In the genomic region with DNA sequence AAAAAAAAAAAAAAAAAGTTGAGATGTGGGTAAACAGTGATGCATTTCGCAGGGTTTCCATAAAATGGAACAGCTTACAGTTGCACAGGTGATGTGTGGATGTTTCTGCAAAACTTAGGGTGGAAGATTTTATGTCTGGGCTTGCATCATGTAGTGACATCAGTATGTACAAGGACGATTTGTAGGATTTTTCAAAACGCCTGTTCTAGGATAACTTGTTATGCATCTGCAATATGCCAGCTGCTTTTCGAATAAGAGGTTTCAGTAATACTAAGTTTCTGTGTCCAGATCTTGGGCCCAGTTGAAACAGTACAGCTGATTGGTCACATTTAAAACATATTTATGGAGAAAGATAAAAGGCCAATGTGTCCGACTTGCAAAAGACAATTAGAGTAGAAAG, we compare ENCODE assay signal across 8 cellular contexts. TPM values are rescaled to one million over a fixed set of nuclear protein-coding genes. Genes with fewer than 3 reads are reported as not detected.
A peak's percentile ranks its signal among the peaks of the same experiment; 100 is the strongest.
DNase-seq lines count a peak whose midpoint lies in the region; ATAC-seq and TF ChIP-seq lines count a peak whose summit lies in the region.

No MANE protein-coding gene starts in this region.

- POLR2A ChIA-PET in CD4-positive, alpha-beta T cell (lab: Charles Lee) = interaction anchor here (0.6 to 2.3 kb wide), 7 partner anchors 8 to 416 kb away, joined by 3 to 23 read pairs (median 6); no protein-coding TSS in a partner anchor
- POLR2A ChIA-PET in GM10248 (lab: Yijun Ruan, JAX) = interaction anchor here (0.6 kb wide), 1 partner anchor 416 kb away, joined by 3 read pairs; no protein-coding TSS in a partner anchor

- H3K9me3 ChIP-seq in CD4-positive, alpha-beta T cell (ENCODE audit: control insufficient read depth, low read length) = no peaks in the 10 kb centered on the region
- no peaks in the 10 kb centered on the region for H3K9me3 ChIP-seq in thoracic aorta

- no peaks in the 10 kb centered on the region for H3K36me3 ChIP-seq in thoracic aorta

- no peak for TF ChIP-seq CTCF in CD4-positive, alpha-beta T cell (IDR thresholded peaks at IDR 0.05)
- TF ChIP-seq CTCF in HL-60 (IDR thresholded peaks at IDR 0.05; ENCODE audit: insufficient read depth, low read length) (no peak), thoracic aorta (IDR thresholded peaks at IDR 0.05) (no peak), GM10248 (IDR thresholded peaks at IDR 0.05; ENCODE audit: control extremely low read depth, extremely low read depth, low read depth, missing control alignments) (no peak)

- H3K4me1 Mint-ChIP-seq in CD4-positive, alpha-beta T cell (ENCODE audit: low read depth) = peaks cover 67% of the 10 kb centered on the region
- H3K4me1 Mint-ChIP-seq in activated naive CD8-positive, alpha-beta T cell (ENCODE audit: low read depth) = peaks cover 72% of the 10 kb centered on the region

- H3K4me3 ChIP-seq in HL-60 (replicated peaks; ENCODE audit: insufficient read depth, low read length) (peak overlapping the region; percentile 68), thoracic aorta (peak overlapping the region; percentile 86)

- intact Hi-C loops in CD4-positive, alpha-beta T cell (cut with DNase I, micrococcal nuclease) = loop anchor here in 1 of 2 experiments (2.0 kb wide), 1 partner anchor 492 kb away; the partner anchor contains the start of gene RALB

- no peak for ATAC-seq in CD4-positive, alpha-beta T cell (ENCODE audit: poor library complexity)
- no peak for ATAC-seq in thoracic aorta (ENCODE audit: insufficient number of reproducible peaks, low FRiP score, low read depth)
- ATAC-seq in GM19463 (IDR thresholded peaks at IDR 0.05; ENCODE audit: unreplicated experiment) = no peak

- no peak for DNase-seq in CD4-positive, alpha-beta T cell
- DNase-seq in HL-60 (ENCODE audit: low read depth in 1 of 2, low spot score in 1 of 2) = no peak
- peak; percentile 53 for DNase-seq in iris pigment epithelial cell (ENCODE audit: low read depth)
- DNase-seq in thoracic aorta (ENCODE audit: low spot score) = no peak
- no peak for DNase-seq in GM10248 (ENCODE audit: extremely low spot score)
- no peak for DNase-seq in OCI-M2 (lab: John Stamatoyannopoulos, UW; ENCODE audit: unreplicated experiment)

- no peaks in the 10 kb centered on the region for H3K27me3 Mint-ChIP-seq in CD4-positive, alpha-beta T cell
- H3K27me3 Mint-ChIP-seq in activated naive CD8-positive, alpha-beta T cell = no peaks in the 10 kb centered on the region

- CTCF ChIA-PET in CD4-positive, alpha-beta T cell (lab: Charles Lee) = interaction anchor here (1.4 kb wide), 2 partner anchors 17 to 63 kb away, joined by 4 to 6 read pairs; no protein-coding TSS in a partner anchor
- CTCF ChIA-PET in GM10248 (lab: Yijun Ruan, JAX) = interaction anchor here (1.2 to 2.5 kb wide), 3 partner anchors 8 to 415 kb away, joined by 3 to 12 read pairs (median 4); no protein-coding TSS in a partner anchor

- peak overlapping the region; percentile 94 for H3K27ac Mint-ChIP-seq in CD4-positive, alpha-beta T cell
- peak overlapping the region; percentile 71 for H3K27ac Mint-ChIP-seq in activated naive CD8-positive, alpha-beta T cell

- H3K27ac ChIP-seq in CD4-positive, alpha-beta T cell (ENCODE audit: low read depth, low read length) = no peak overlapping the region
- H3K27ac ChIP-seq in HL-60 (replicated peaks) = no peak overlapping the region
- no peak overlapping the region for H3K27ac ChIP-seq in thoracic aorta

- no peaks in the 10 kb centered on the region for H3K27me3 ChIP-seq in CD4-positive, alpha-beta T cell (ENCODE audit: control insufficient read depth, insufficient read depth, low read length)
- H3K27me3 ChIP-seq in HL-60 (ENCODE audit: insufficient read depth, poor library complexity, severe bottlenecking) (no peaks in the 10 kb centered on the region), thoracic aorta (replicated peaks; ENCODE audit: insufficient read depth) (no peaks in the 10 kb centered on the region)

- H3K4me3 Mint-ChIP-seq in CD4-positive, alpha-beta T cell = peak overlapping the region; percentile 88
- peak overlapping the region; percentile 84 for H3K4me3 Mint-ChIP-seq in activated naive CD8-positive, alpha-beta T cell

- peaks cover 17 to 25% of the 10 kb centered on the region in 2 donors for H3K4me1 ChIP-seq in thoracic aorta (ENCODE audit: control insufficient read depth in 1 of 2, low read depth in 2 of 2)

- H3K36me3 Mint-ChIP-seq in CD4-positive, alpha-beta T cell (ENCODE audit: low read depth) = peaks cover 14% of the 10 kb centered on the region
- H3K36me3 Mint-ChIP-seq in activated naive CD8-positive, alpha-beta T cell = peaks cover 4% of the 10 kb centered on the region

- no peaks in the 10 kb centered on the region for H3K9me3 Mint-ChIP-seq in CD4-positive, alpha-beta T cell
- no peaks in the 10 kb centered on the region for H3K9me3 Mint-ChIP-seq in activated naive CD8-positive, alpha-beta T cell (ENCODE audit: low read depth)

RNA-seq across cellular contexts. Expression of gene PTPN4, which starts 1.2 kb away (rescaled TPM):
- 100 to 1,000 TPM in 1 of 2 experiments, 10 to 100 TPM in 1; 96.9 to 102 TPM for total RNA-seq in CD4-positive, alpha-beta T cell
- total RNA-seq in thoracic aorta = 10 to 100 TPM; 18.5 to 43.3 TPM
